ENCODE assay signal across 8 cellular contexts in the genomic region with DNA sequence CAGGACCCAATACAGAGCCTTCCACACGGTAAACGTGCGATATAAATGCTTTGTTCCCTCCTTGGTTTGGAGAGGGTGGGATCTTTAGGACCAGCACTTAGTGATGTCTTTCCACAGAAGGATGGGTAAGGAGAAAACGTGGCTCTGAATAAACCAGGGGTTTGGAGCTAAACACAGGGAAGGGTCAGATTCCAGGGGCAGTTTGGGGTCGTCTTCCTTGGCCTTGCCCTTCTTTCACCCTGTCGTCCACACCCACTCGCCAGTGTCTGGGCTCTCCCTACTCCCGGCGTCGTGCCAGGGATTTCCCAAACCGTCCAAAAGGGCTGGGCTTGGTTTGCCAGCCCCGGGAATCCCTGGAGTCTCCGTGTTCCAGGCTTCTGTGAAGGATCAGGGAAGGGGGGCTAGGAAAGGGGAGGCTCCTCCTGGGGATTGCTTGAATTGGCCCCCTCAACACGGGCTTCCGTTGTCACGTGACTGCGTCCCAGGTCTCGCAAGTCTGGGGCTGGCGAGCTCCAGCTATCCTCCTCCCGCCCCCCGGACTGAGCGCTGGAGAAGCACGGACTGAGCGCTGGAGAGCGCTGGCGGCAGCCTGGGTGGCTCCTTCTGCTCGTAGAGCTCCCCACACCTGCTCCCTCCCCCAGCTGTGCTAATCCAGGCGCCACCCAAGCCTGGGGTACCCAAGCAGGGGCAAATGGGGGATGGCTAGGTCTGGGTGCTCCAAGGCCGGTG. TPM values are rescaled to one million over a fixed set of nuclear protein-coding genes. Genes with fewer than 3 reads are reported as not detected.
DNase-seq lines count a peak whose midpoint lies in the region; ATAC-seq and TF ChIP-seq lines count a peak whose summit lies in the region.

No MANE protein-coding gene starts in this region.

- H2BK120ac ChIP-seq in trophoblast cell (ENCODE audit: insufficient read depth, low read length, poor library complexity) = peak overlapping the region; percentile 18

- H2AK5ac ChIP-seq in trophoblast cell (ENCODE audit: low read length) = no peak overlapping the region

- no peak overlapping the region for H2BK5ac ChIP-seq in trophoblast cell (ENCODE audit: low read depth, low read length, poor library complexity)

- H4K12ac ChIP-seq in trophoblast cell (ENCODE audit: low read depth, low read length) = no peak overlapping the region

- H3K27me3 ChIP-seq in right atrium auricular region (no peaks in the 10 kb centered on the region), trophoblast cell (ENCODE audit: insufficient read depth, low read length) (no peaks in the 10 kb centered on the region)

- H3K9me3 ChIP-seq in right atrium auricular region = no peaks in the 10 kb centered on the region
- no peaks in the 10 kb centered on the region for H3K9me3 ChIP-seq in trophoblast cell (ENCODE audit: insufficient read depth, low read depth, low read length)

- peaks cover 0 to 91% of the 10 kb centered on the region in 2 donors for H3K4me1 ChIP-seq in right atrium auricular region
- H3K4me1 ChIP-seq in trophoblast cell (ENCODE audit: control insufficient read depth in 1 of 2, insufficient read depth in 2 of 2, low read length in 2 of 2) = peaks cover 13 to 14% of the 10 kb centered on the region in 2 experiments

- TF ChIP-seq CTCF in astrocyte of the cerebellum (IDR thresholded peaks at IDR 0.05; ENCODE audit: low read depth, low read length, missing control alignments) (no peak), right atrium auricular region (IDR thresholded peaks at IDR 0.05) (no peak)

- H4K91ac ChIP-seq in trophoblast cell (ENCODE audit: low read depth, low read length) = peak overlapping the region; percentile 57

- H3K4me2 ChIP-seq in trophoblast cell (ENCODE audit: low read length) = peak overlapping the region; percentile 77

- H3K27ac ChIP-seq in right atrium auricular region = peak overlapping the region; percentile 100
- no peak overlapping the region for H3K27ac ChIP-seq in trophoblast cell (ENCODE audit: low read depth, low read length)

- ATAC-seq in HG02798 (IDR thresholded peaks at IDR 0.05; ENCODE audit: poor library complexity, unreplicated experiment) = peak; percentile 10

- no peak overlapping the region for H3K23ac ChIP-seq in trophoblast cell (ENCODE audit: low read length)

- peak overlapping the region; percentile 28 for H3K18ac ChIP-seq in trophoblast cell (ENCODE audit: low read length)

- H3K4me3 ChIP-seq in astrocyte of the cerebellum (ENCODE audit: low read depth, low read length) = peak overlapping the region; percentile 41
- peak overlapping the region; percentile 31 to 54 for H3K4me3 ChIP-seq in right atrium auricular region
- H3K4me3 ChIP-seq in trophoblast cell (ENCODE audit: low read depth, low read length) = peak overlapping the region; percentile 70

- H2AFZ ChIP-seq in trophoblast cell (ENCODE audit: insufficient read depth, low read length, poor library complexity) = peak overlapping the region; percentile 52

- H3K36me3 ChIP-seq in right atrium auricular region (no peaks in the 10 kb centered on the region), trophoblast cell (ENCODE audit: control insufficient read depth in 1 of 2, insufficient read depth in 2 of 2, low read length in 2 of 2) (no peaks in the 10 kb centered on the region)

- WGBS in trophoblast cell (ENCODE audit: extremely low coverage, insufficient coverage, insufficient read length) = no CpG with 5 or more reads among the region's 29 CpGs

- H2BK12ac ChIP-seq in trophoblast cell (ENCODE audit: low read length) = no peak overlapping the region

- H3K4ac ChIP-seq in trophoblast cell (ENCODE audit: low read depth, low read length) = no peak overlapping the region

- DNase-seq in stimulated activated CD4-positive, alpha-beta T cell treated with anti-CD3 and anti-CD28 coated beads, Interleukin-15, amount 100 ng/mL, for 24 hours = peak; percentile 59
- no peak for DNase-seq in stimulated activated CD4-positive, alpha-beta T cell treated with anti-CD3 and anti-CD28 coated beads, Interleukin-12 subunit alpha, Interleukin-12 subunit beta, amount 100 ng/mL, for 4 hours
- DNase-seq in NCI-H510A (lab: John Stamatoyannopoulos, UW) (peak; percentile 80), astrocyte of the cerebellum (ENCODE audit: low read depth) (no peak), right atrium auricular region (ENCODE audit: low spot score) (peak; percentile 94), trophoblast cell (peak in 1 of 2 donors; percentile 8)
- no peak for DNase-seq in central memory CD4-positive, alpha-beta T cell

- peaks cover 2% of the 10 kb centered on the region for H3K79me2 ChIP-seq in trophoblast cell (ENCODE audit: control insufficient read depth, insufficient read depth, low read length, poor library complexity)

- in situ Hi-C loops in astrocyte of the cerebellum (cut with HindIII; ENCODE audit: low sequenced_read_pairs) = no loop called here

- peak overlapping the region; percentile 33 for H4K8ac ChIP-seq in trophoblast cell (ENCODE audit: low read depth, low read length)

- peaks cover 15% of the 10 kb centered on the region for H3K79me1 ChIP-seq in trophoblast cell (ENCODE audit: low read length)

- H3K9ac ChIP-seq in trophoblast cell (ENCODE audit: low read length) = no peak overlapping the region

- H3K14ac ChIP-seq in trophoblast cell (ENCODE audit: low read length) = peak overlapping the region; percentile 51

RNA-seq across cellular contexts. Expression of a gene that starts 9.5 kb away (rescaled TPM):
- total RNA-seq in right atrium auricular region = under 1 TPM in 1 of 2 donors, not detected in 1; 0.39 TPM
- 0.15 and 0.18 TPM in 2 replicates for polyA plus RNA-seq in trophoblast cell (2013)

RNA-seq across cellular contexts. Expression of a gene that starts 38.7 kb away (rescaled TPM):
- 100 to 1,000 TPM; 135 TPM for total RNA-seq in right atrium auricular region
- polyA plus RNA-seq in trophoblast cell (2013) = 1.1 and 1.2 TPM in 2 replicates

RNA-seq across cellular contexts. Expression of a gene that starts 49.0 kb away (rescaled TPM):
- total RNA-seq in right atrium auricular region = not detected
- 0.22 TPM in 1 of 2 replicates, not detected in the other for polyA plus RNA-seq in trophoblast cell (2013)

RNA-seq across cellular contexts. Expression of a gene that starts 53.4 kb away (rescaled TPM):
- not detected for total RNA-seq in right atrium auricular region
- polyA plus RNA-seq in trophoblast cell (2013) = not detected in 2 replicates

Comparison
In these comparisons a context has a peak if more than half of its experiments do, and no peak if none do; other contexts are left out.
1. DNase-seq: peak in stimulated activated CD4-positive, alpha-beta T cell treated with anti-CD3 and anti-CD28 coated beads, Interleukin-15, amount 100 ng/mL, for 24 hours (single experiment), NCI-H510A (single experiment) and right atrium auricular region (single experiment); none in stimulated activated CD4-positive, alpha-beta T cell treated with anti-CD3 and anti-CD28 coated beads, Interleukin-12 subunit alpha, Interleukin-12 subunit beta, amount 100 ng/mL, for 4 hours (single experiment), astrocyte of the cerebellum (single experiment) and central memory CD4-positive, alpha-beta T cell (single experiment).
2. Peak in every context shown above with its lines, with median percentiles within 50 percentile points of each other: H3K4me3 ChIP-seq.